In genomic region chr10:18533921-18534320, GRCh38 we compare ENCODE assay signal across 24 cellular contexts.
DNase-seq lines count a peak whose midpoint lies in the region; ATAC-seq, FAIRE-seq and TF ChIP-seq lines count a peak whose summit lies in the region.
"Had no signal": no experiment of that assay in that cellular context is flagged by ENCODE, and none has a peak within 500 bp of the region (broad histone marks: within the 10 kb centered on the region; RNA-seq: fewer than 3 reads in every experiment).

No MANE protein-coding gene starts in this region.

- intact Hi-C loops in right cardiac atrium (cut with DNase I) (no loop called here), esophagus muscularis mucosa (cut with DNase I) (no loop called here)

- H3K27me3 Mint-ChIP-seq in nephron (ENCODE audit: low read depth): no peaks in the 10 kb centered on the region
- H3K27me3 Mint-ChIP-seq in chondrocyte (ENCODE audit: low read depth): no peaks in the 10 kb centered on the region
- H3K27me3 Mint-ChIP-seq: B cell; CD4-positive, alpha-beta T cell had no signal

- no peak for FAIRE-seq in RCC 7860 (lab: Jason Lieb, UNC)
- FAIRE-seq: A549, D721Med, G401.6, GM12891, GM19239 had no signal

- H3K4me3 ChIP-seq in cardiac muscle cell: no peak overlapping the region
- H3K4me3 ChIP-seq in right cardiac atrium (ENCODE audit: low read length): no peak overlapping the region
- no peak overlapping the region for H3K4me3 ChIP-seq in esophagus muscularis mucosa
- H3K4me3 ChIP-seq in gastroesophageal sphincter: no peak overlapping the region
- H3K4me3 ChIP-seq: A549; BLaER1 treated with 17β-estradiol and CSF1 and Interleukin-3, amounts not matched to agents 10 nM and 100 nM had no signal

- TF ChIP-seq POLR2A in esophagus muscularis mucosa (IDR thresholded peaks at IDR 0.05; ENCODE audit: low read depth): no peak
- TF ChIP-seq POLR2A in gastroesophageal sphincter (IDR thresholded peaks at IDR 0.05): no peak

- H3K9me3 ChIP-seq in cardiac muscle cell (ENCODE audit: low read depth) (no peaks in the 10 kb centered on the region), right cardiac atrium (ENCODE audit: control insufficient read depth, low read length) (no peaks in the 10 kb centered on the region), esophagus muscularis mucosa (no peaks in the 10 kb centered on the region), gastroesophageal sphincter (no peaks in the 10 kb centered on the region)
- H3K9me3 ChIP-seq: A549, Caco-2 had no signal

- TF ChIP-seq CTCF in cardiac muscle cell (IDR thresholded peaks at IDR 0.05; ENCODE audit: low read depth, low read length) (no peak), esophagus muscularis mucosa (IDR thresholded peaks at IDR 0.05) (no peak), gastroesophageal sphincter (IDR thresholded peaks at IDR 0.05) (no peak), nephron (IDR thresholded peaks at IDR 0.05; ENCODE audit: unreplicated experiment in 3 of 3) (no peak), chondrocyte (IDR thresholded peaks at IDR 0.05) (no peak)

- TF ChIP-seq EP300 in esophagus muscularis mucosa (IDR thresholded peaks at IDR 0.05) (no peak), gastroesophageal sphincter (IDR thresholded peaks at IDR 0.05) (no peak)

- H3K36me3 Mint-ChIP-seq in nephron (ENCODE audit: low read depth) (peaks cover 37% of the 10 kb centered on the region), chondrocyte (ENCODE audit: low read depth) (peaks cover 3% of the 10 kb centered on the region)

- H3K4me1 ChIP-seq in cardiac muscle cell (ENCODE audit: low read depth): no peaks in the 10 kb centered on the region
- H3K4me1 ChIP-seq in right cardiac atrium (ENCODE audit: control insufficient read depth, insufficient read depth, low read length): peaks cover 2% of the 10 kb centered on the region
- peaks cover 0 to 39% (median 31%) of the 10 kb centered on the region in 4 donors for H3K4me1 ChIP-seq in esophagus muscularis mucosa
- peaks cover 0 to 50% (median 8%) of the 10 kb centered on the region in 3 donors for H3K4me1 ChIP-seq in gastroesophageal sphincter
- H3K4me1 ChIP-seq: A549; BLaER1 treated with 17β-estradiol and CSF1 and Interleukin-3, amounts not matched to agents 10 nM and 100 nM; Caco-2 had no signal

- no peaks in the 10 kb centered on the region for H3K27me3 ChIP-seq in cardiac muscle cell
- no peaks in the 10 kb centered on the region for H3K27me3 ChIP-seq in right cardiac atrium (ENCODE audit: control insufficient read depth, insufficient read depth)
- no peaks in the 10 kb centered on the region for H3K27me3 ChIP-seq in esophagus muscularis mucosa
- H3K27me3 ChIP-seq in gastroesophageal sphincter: no peaks in the 10 kb centered on the region
- H3K27me3 ChIP-seq: BLaER1 treated with 17β-estradiol and CSF1 and Interleukin-3, amounts not matched to agents 10 nM and 100 nM had no signal

- WGBS in right cardiac atrium: 91% methylated on average over 5 of the region's 5 CpGs
- WGBS in esophagus muscularis mucosa: 65% methylated on average over 5 of the region's 5 CpGs
- WGBS in gastroesophageal sphincter (ENCODE audit: low coverage in 1 of 2), 2 donors: 42 to 71% methylated on average over 5 of the region's 5 CpGs

- peak overlapping the region; percentile 3 for H3K27ac ChIP-seq in cardiac muscle cell
- no peak overlapping the region for H3K27ac ChIP-seq in right cardiac atrium (ENCODE audit: low read length)
- H3K27ac ChIP-seq in esophagus muscularis mucosa (replicated peaks in 1 of 4): peak overlapping the region in 3 of 4 donors; percentile 25 to 61 (median 48)
- H3K27ac ChIP-seq in gastroesophageal sphincter: peak overlapping the region in 3 of 4 donors; percentile 41 to 57 (median 51)
- H3K27ac ChIP-seq: 22Rv1; A549; BLaER1 treated with 17β-estradiol and CSF1 and Interleukin-3, amounts not matched to agents 10 nM and 100 nM; C4-2B had no signal

- H3K4me3 Mint-ChIP-seq in nephron: no peak overlapping the region
- H3K4me3 Mint-ChIP-seq in chondrocyte (ENCODE audit: unreplicated experiment): no peak overlapping the region
- H3K4me3 Mint-ChIP-seq: B cell; CD4-positive, alpha-beta T cell; CD8-positive, alpha-beta T cell had no signal

- H3K36me3 ChIP-seq in cardiac muscle cell: peaks cover 50% of the 10 kb centered on the region
- peaks cover 10 to 44% (median 24%) of the 10 kb centered on the region in 4 donors for H3K36me3 ChIP-seq in esophagus muscularis mucosa
- H3K36me3 ChIP-seq in gastroesophageal sphincter: peaks cover 4 to 56% of the 10 kb centered on the region in 2 donors

- no peak for DNase-seq in cardiac muscle cell (ENCODE audit: low read depth in 1 of 2, low spot score in 1 of 2)
- DNase-seq in right cardiac atrium: no peak
- no peak for DNase-seq in esophagus muscularis mucosa (ENCODE audit: extremely low spot score)
- DNase-seq in chondrocyte (ENCODE audit: low spot score): no peak
- no peak for DNase-seq in RCC 7860 (ENCODE audit: low spot score)
- DNase-seq: AML-193; Caco-2; Calu3; CD4-positive, alpha-beta T cell; CD8-positive, alpha-beta T cell; DMS79 treated with DMSO at 0.1 percent for 48 hours; GF-D8 had no signal

- H3K27ac Mint-ChIP-seq in nephron: peak overlapping the region in 2 of 3 experiments; percentile 5 to 70
- H3K27ac Mint-ChIP-seq in chondrocyte (ENCODE audit: unreplicated experiment): no peak overlapping the region
- H3K27ac Mint-ChIP-seq: B cell; CD4-positive, alpha-beta T cell; CD8-positive, alpha-beta T cell had no signal

- H3K4me1 Mint-ChIP-seq in nephron (peaks cover 6% of the 10 kb centered on the region), chondrocyte (ENCODE audit: low read depth) (no peaks in the 10 kb centered on the region)
- H3K4me1 Mint-ChIP-seq: B cell had no signal

- H3K9me3 Mint-ChIP-seq in nephron (peaks cover 11% of the 10 kb centered on the region), chondrocyte (ENCODE audit: low read depth) (peaks cover 6% of the 10 kb centered on the region)

- ATAC-seq in right cardiac atrium (no peak), gastroesophageal sphincter (no peak), GM21367 (IDR thresholded peaks at IDR 0.05; ENCODE audit: unreplicated experiment) (no peak)
- ATAC-seq: A549; CD8-positive, alpha-beta T cell had no signal
